ENCODE assay signal across 11 cellular contexts in genomic region chr1:109639063-109639840, GRCh38. TPM values are rescaled to one million over a fixed set of nuclear protein-coding genes. Genes with fewer than 3 reads are reported as not detected.
DNase-seq lines count a peak whose midpoint lies in the region; ATAC-seq and TF ChIP-seq lines count a peak whose summit lies in the region.
"Had no signal": no experiment of that assay in that cellular context is flagged by ENCODE, and none has a peak within 500 bp of the region (broad histone marks: within the 10 kb centered on the region; RNA-seq: fewer than 3 reads in every experiment).

No MANE protein-coding gene starts in this region.

- TF ChIP-seq CTCF in chondrocyte (IDR thresholded peaks at IDR 0.05) = no peak

- H3K27me3 ChIP-seq in H7 (ENCODE audit: control insufficient read depth, insufficient read depth, low read length) = peaks cover 3% of the 10 kb centered on the region

- no peak for ATAC-seq in left lobe of liver
- ATAC-seq in HG02588 (IDR thresholded peaks at IDR 0.05; ENCODE audit: unreplicated experiment) = no peak
- no peak for ATAC-seq in GM18520 (IDR thresholded peaks at IDR 0.05; ENCODE audit: unreplicated experiment)
- ATAC-seq in stimulated activated naive CD8-positive, alpha-beta T cell treated with anti-CD3 and anti-CD28 coated beads, Interleukin-15, Interleukin-2, amounts not matched to agents 100 U/mL and 50 U/mL, for 24 hours = no peak

- DNase-seq in H7 (peak; percentile 8), OCI-M1 (lab: John Stamatoyannopoulos, UW) (peak; percentile 53), chondrocyte (ENCODE audit: low spot score) (peak; percentile 60), left lobe of liver (ENCODE audit: low spot score) (peak; percentile 33), HEK293T (ENCODE audit: extremely low spot score) (no peak)
- no peak for DNase-seq in stimulated activated naive CD8-positive, alpha-beta T cell treated with anti-CD3 and anti-CD28 coated beads, Interleukin-15, Interleukin-2, amounts not matched to agents 100 U/mL and 50 U/mL, for 24 hours

- peaks cover 12% of the 10 kb centered on the region for H3K4me1 Mint-ChIP-seq in chondrocyte (ENCODE audit: low read depth)

- H3K36me3 Mint-ChIP-seq in chondrocyte (ENCODE audit: low read depth) = no peaks in the 10 kb centered on the region

- no peaks in the 10 kb centered on the region for H3K9me3 Mint-ChIP-seq in chondrocyte (ENCODE audit: low read depth)

- CTCF ChIA-PET in HEK293T (lab: Yijun Ruan, JAX) = interaction anchor here (0.6 to 6.9 kb wide), 22 partner anchors 10 to 789 kb away, joined by 3 to 118 read pairs (median 6); partner anchors contain the start of genes AHCYL1, GNAI3, GPR61 and GSTM2

- H3K36me3 ChIP-seq in H7 (replicated peaks; ENCODE audit: control insufficient read depth, insufficient read depth, low read length) = no peaks in the 10 kb centered on the region
- H3K36me3 ChIP-seq: SJCRH30 had no signal

- H3K4me3 ChIP-seq in H7 (ENCODE audit: insufficient read depth, low read depth, low read length) = no peak overlapping the region
- H3K4me3 ChIP-seq: SJCRH30 had no signal

- POLR2A ChIA-PET in HEK293T (lab: Yijun Ruan, JAX) = interaction anchor here (0.7 to 6.6 kb wide), 5 partner anchors 19 to 135 kb away, joined by 3 to 79 read pairs (median 5); partner anchors contain the start of genes GNAI3 and GSTM2

- H3K4me3 Mint-ChIP-seq in chondrocyte (ENCODE audit: unreplicated experiment) = no peak overlapping the region

- H3K27me3 Mint-ChIP-seq in chondrocyte (ENCODE audit: low read depth) = no peaks in the 10 kb centered on the region

- no peak overlapping the region for H3K27ac Mint-ChIP-seq in chondrocyte (ENCODE audit: unreplicated experiment)

TF ChIP-seq in HEK293T, 16 proteins besides CTCF, POLR2A, EP300 and RAD21:
- TF ChIP-seq TARDBP (IDR thresholded peaks at IDR 0.05) = no peak
- TF ChIP-seq FOXK2 (IDR thresholded peaks at IDR 0.05) = no peak
- TF ChIP-seq L3MBTL2 (conservative IDR thresholded peaks at IDR 0.05) = no peak
- TF ChIP-seq LEF1 (IDR thresholded peaks at IDR 0.05; ENCODE audit: borderline replicate concordance) = no peak

RNA-seq across cellular contexts. Expression of gene GSTM4, which starts 16.6 kb away (rescaled TPM):
- 31.2 and 43.2 TPM in 2 replicates for total RNA-seq in H7 (2014; rRNA removed; shearing (Covaris generic))
- total RNA-seq in chondrocyte = 14.5 to 20.8 TPM (median 14.8 TPM) in 3 replicates
- 25.4 TPM for total RNA-seq in left lobe of liver

RNA-seq across cellular contexts. Expression of gene AMPD2, which starts 19.6 kb away (rescaled TPM):
- 78.0 and 83.7 TPM in 2 replicates for total RNA-seq in H7 (2014; rRNA removed; shearing (Covaris generic))
- total RNA-seq in chondrocyte (70.6 to 100 TPM (median 74.2 TPM) in 3 replicates), left lobe of liver (56.1 TPM)

RNA-seq across cellular contexts. Expression of gene GNAT2, which starts 19.8 kb away (rescaled TPM):
- total RNA-seq in H7 (2014; rRNA removed; shearing (Covaris generic)) = not detected in 2 replicates
- not detected in 3 replicates for total RNA-seq in chondrocyte
- total RNA-seq in left lobe of liver = 0.25 TPM
- total RNA-seq: Caco-2, NCI-H460 had no signal

RNA-seq across cellular contexts. Expression of gene GSTM2, which starts 28.6 kb away (rescaled TPM):
- 10.8 and 17.7 TPM in 2 replicates for total RNA-seq in H7 (2014; rRNA removed; shearing (Covaris generic))
- total RNA-seq in chondrocyte (24.6 to 41.3 TPM (median 25.8 TPM) in 3 replicates), left lobe of liver (15.1 TPM)

RNA-seq across cellular contexts. Expression of gene GSTM1, which starts 48.4 kb away (rescaled TPM):
- not detected in 2 replicates for total RNA-seq in H7 (2014; rRNA removed; shearing (Covaris generic))
- total RNA-seq in chondrocyte (8.9 to 17.8 TPM (median 17.8 TPM) in 3 replicates), left lobe of liver (not detected)
- total RNA-seq: Caco-2, SJCRH30 had no signal

Comparison
In these comparisons a context has a peak if more than half of its experiments do, and no peak if none do; other contexts are left out.
1. DNase-seq: peak in H7 (single experiment), OCI-M1 (single experiment), chondrocyte (single experiment) and left lobe of liver (single experiment); none in HEK293T (single experiment) and stimulated activated naive CD8-positive, alpha-beta T cell treated with anti-CD3 and anti-CD28 coated beads, Interleukin-15, Interleukin-2, amounts not matched to agents 100 U/mL and 50 U/mL, for 24 hours (single experiment).